36 cellular contexts compared by ENCODE assay signal in the genomic region with DNA sequence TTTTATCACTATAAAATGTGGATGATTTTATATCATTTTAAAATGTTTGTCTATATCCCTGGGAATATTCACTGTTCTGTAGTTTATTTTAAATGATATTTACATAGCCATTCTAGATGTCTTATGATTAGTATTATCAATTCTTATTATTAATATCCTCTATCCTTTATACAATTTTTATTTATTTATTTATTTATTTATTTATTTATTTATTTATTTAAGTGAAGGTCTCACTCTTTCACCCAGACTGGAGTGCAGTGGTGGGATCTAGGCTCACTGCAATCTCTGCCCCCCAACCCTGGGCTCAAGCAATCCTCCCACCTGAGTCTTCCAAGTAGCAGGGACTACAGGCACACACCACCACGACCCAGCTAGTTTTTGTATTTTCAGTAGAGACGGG.
"Had no signal": no experiment of that assay in that cellular context is flagged by ENCODE, and none has a peak within 500 bp of the region (broad histone marks: within the 10 kb centered on the region; RNA-seq: fewer than 3 reads in every experiment).

No MANE protein-coding gene starts in this region.

- DNase-seq: activated CD4-positive, alpha-beta T cell treated with anti-CD3 and anti-CD28 coated beads for 1 hour; activated CD4-positive, alpha-beta T cell treated with anti-CD3 and anti-CD28 coated beads, Interleukin-2, amount 10 ng/mL, durations not matched to agents 24 days and 14 days; activated CD4-positive, alpha-beta T cell treated with anti-CD3 and anti-CD28 coated beads, Interleukin-2, amount 50 U/mL, for 4 hours; activated CD4-positive, CD25-positive, alpha-beta regulatory T cell; activated CD8-positive, alpha-beta T cell treated with anti-CD3 and anti-CD28 coated beads for 36 hours; activated effector memory CD4-positive, alpha-beta T cell treated with anti-CD3 and anti-CD28 coated beads, Interleukin-2, amount 50 U/mL, for 16 hours; activated naive CD4-positive, alpha-beta T cell; activated naive CD4-positive, alpha-beta T cell treated with anti-CD3 and anti-CD28 coated beads, Interleukin-2, amount 50 U/mL, for 16 hours; activated naive CD8-positive, alpha-beta T cell treated with anti-CD3 and anti-CD28 coated beads for 36 hours; activated T-cell treated with anti-CD3 and anti-CD28 coated beads, Interleukin-2, amount 50 U/mL, for 1 hour; activated T-cell treated with anti-CD3 and anti-CD28 coated beads, Interleukin-2, amount 50 U/mL, for 72 hours; amniotic stem cell; aorta; brain microvascular endothelial cell; central memory CD4-positive, alpha-beta T cell; MM.1S; MV-4-11; NCI-H1092; NCI-H1436 treated with DMSO at 0.1 percent for 48 hours; NCI-H1694 treated with DMSO at 0.1 percent for 48 hours; NCI-H2029; NCI-H510A; NCI-H526; NCI-H748 treated with DMSO at 0.1 percent for 48 hours; NK-92 treated with Interleukin-12 subunit alpha and Interleukin-12 subunit beta, amount 100 ng/mL, for 24 hours; PC-3; Peyer's patch; SIG-M5; SW 1271; T-helper 1 cell; T-helper 2 cell; T-helper 9 cell; WERI-Rb-1 had no signal

- H3K4me3 ChIP-seq: Peyer's patch had no signal

- H3K27ac ChIP-seq: brain microvascular endothelial cell, Peyer's patch, RWPE1, WERI-Rb-1 had no signal

- H3K27me3 ChIP-seq: brain microvascular endothelial cell, Peyer's patch had no signal

- ATAC-seq: activated CD8-positive, alpha-beta T cell treated with anti-CD3 and anti-CD28 coated beads for 36 hours; activated T-cell treated with anti-CD3 and anti-CD28 coated beads, Interleukin-2, amount 50 U/mL, for 72 hours; activated T-helper 17 cell treated with anti-CD3 and anti-CD28 coated beads, Interleukin-2, amount 50 U/mL, for 72 hours; PC-3; Right ventricle myocardium inferior had no signal

- H3K4me1 ChIP-seq: Peyer's patch had no signal

- H3K36me3 ChIP-seq: brain microvascular endothelial cell, Peyer's patch, WERI-Rb-1 had no signal

- H3K9me3 ChIP-seq: Peyer's patch had no signal
